ENCODE assay signal across 26 cellular contexts in the genomic region with DNA sequence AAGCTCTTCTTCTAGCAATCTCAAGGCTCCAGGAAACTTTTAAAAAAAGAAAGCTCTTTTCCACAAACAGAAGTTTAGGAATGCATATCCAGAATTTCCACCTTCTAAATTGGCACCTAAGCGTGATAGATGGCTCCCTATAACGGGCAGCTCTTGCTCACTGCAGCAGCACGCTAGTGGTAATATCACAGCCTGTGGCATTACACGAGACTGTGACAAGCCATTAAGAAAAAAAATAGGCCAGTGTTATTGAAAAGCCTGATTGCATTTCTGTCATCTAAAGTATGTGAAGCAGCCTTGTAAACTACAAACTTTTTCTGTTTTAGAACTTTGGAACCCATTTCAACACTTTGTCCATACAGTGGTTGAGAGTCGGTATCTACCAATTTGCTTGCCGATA.
"Had no signal": no experiment of that assay in that cellular context is flagged by ENCODE, and none has a peak within 500 bp of the region (broad histone marks: within the 10 kb centered on the region; RNA-seq: fewer than 3 reads in every experiment).

No MANE protein-coding gene starts in this region.

- H3K36me3 ChIP-seq: neutrophil, pancreas, prostate gland, right lobe of liver, sigmoid colon, stomach, thoracic aorta, tibial artery, upper lobe of left lung, vagina had no signal

- H3K27me3 ChIP-seq: pancreas, right lobe of liver, sigmoid colon, stomach, tibial artery, upper lobe of left lung, vagina had no signal

- H3K4me3 Mint-ChIP-seq: naive thymus-derived CD4-positive, alpha-beta T cell; natural killer cell; nephron; stimulated activated effector memory CD8-positive, alpha-beta T cell treated with anti-CD3 and anti-CD28 coated beads, Interleukin-12 subunit alpha, Interleukin-12 subunit beta, amount 100 ng/mL, for 72 hours; stimulated activated naive B cell treated with anti-CD40 and anti-IgM and Interleukin-4, amounts not matched to agents 10 μg/mL and 1 μg/mL and 100 μg/mL, for 72 hours; stimulated activated naive CD8-positive, alpha-beta T cell treated with anti-CD3 and anti-CD28 coated beads, Interleukin-15, Interleukin-2, amounts not matched to agents 100 ng/mL and 50 ng/mL, for 24 hours had no signal

- H3K27ac ChIP-seq: neutrophil, pancreas, prostate gland, right lobe of liver, sigmoid colon, stomach, thoracic aorta, tibial artery, upper lobe of left lung, vagina had no signal

- H3K36me3 Mint-ChIP-seq: natural killer cell had no signal

- H3K9me3 ChIP-seq: neutrophil, pancreas, prostate gland, right lobe of liver, sigmoid colon, stomach, thoracic aorta, tibial artery, upper lobe of left lung, vagina had no signal

- H3K27ac Mint-ChIP-seq: natural killer cell; nephron; stimulated activated effector memory CD8-positive, alpha-beta T cell treated with anti-CD3 and anti-CD28 coated beads, Interleukin-12 subunit alpha, Interleukin-12 subunit beta, amount 100 ng/mL, for 72 hours; stimulated activated naive CD8-positive, alpha-beta T cell treated with anti-CD3 and anti-CD28 coated beads, Interleukin-15, Interleukin-2, amounts not matched to agents 100 ng/mL and 50 ng/mL, for 24 hours had no signal

- H3K4me1 ChIP-seq: prostate gland, right lobe of liver, stomach, tibial artery, vagina had no signal

- H3K27me3 Mint-ChIP-seq: naive thymus-derived CD4-positive, alpha-beta T cell; stimulated activated naive B cell treated with anti-CD40 and anti-IgM and Interleukin-4, amounts not matched to agents 10 μg/mL and 1 μg/mL and 100 μg/mL, for 72 hours; stimulated activated naive CD8-positive, alpha-beta T cell treated with anti-CD3 and anti-CD28 coated beads, Interleukin-15, Interleukin-2, amounts not matched to agents 100 ng/mL and 50 ng/mL, for 24 hours had no signal

- H3K4me1 Mint-ChIP-seq: nephron had no signal

- ATAC-seq: naive thymus-derived CD4-positive, alpha-beta T cell; natural killer cell; pancreas; right cardiac atrium; stimulated activated effector memory CD8-positive, alpha-beta T cell treated with anti-CD3 and anti-CD28 coated beads, Interleukin-12 subunit alpha, Interleukin-12 subunit beta, amount 100 ng/mL, for 72 hours; stimulated activated naive B cell treated with anti-CD40 and anti-IgM and Interleukin-4, amounts not matched to agents 10 μg/mL and 1 μg/mL and 100 μg/mL, for 72 hours had no signal

- DNase-seq: naive thymus-derived CD4-positive, alpha-beta T cell; natural killer cell; nucleus accumbens; pancreas; right cardiac atrium; right lobe of liver; sigmoid colon; small intestine; stimulated activated CD4-positive, alpha-beta T cell treated with anti-CD3 and anti-CD28 coated beads, Interleukin-15, amount 100 ng/mL, for 24 hours; stimulated activated CD4-positive, alpha-beta T cell treated with anti-CD3 and anti-CD28 coated beads, Interleukin-2, amount 100 ng/mL, for 24 hours; stimulated activated CD4-positive, alpha-beta T cell treated with anti-CD3 and anti-CD28 coated beads, Interleukin-2, amount 100 ng/mL, for 48 hours; stimulated activated CD4-positive, alpha-beta T cell treated with anti-CD3 and anti-CD28 coated beads, Interleukin-4, amount 100 ng/mL, for 24 hours; stimulated activated naive B cell treated with anti-CD40 and anti-IgM and Interleukin-4, amounts not matched to agents 10 μg/mL and 1 μg/mL and 100 μg/mL, for 72 hours; stimulated activated naive CD4-positive, alpha-beta T cell treated with Interleukin-2 at 50 U/mL for 16 hours; stomach; tibial artery; trophoblast cell; upper lobe of left lung had no signal

- H3K4me3 ChIP-seq: pancreas, prostate gland, right lobe of liver, sigmoid colon, stomach, thoracic aorta, tibial artery, upper lobe of left lung, vagina had no signal

- H3K9me3 Mint-ChIP-seq: naive thymus-derived CD4-positive, alpha-beta T cell; natural killer cell; nephron; stimulated activated effector memory CD8-positive, alpha-beta T cell treated with anti-CD3 and anti-CD28 coated beads, Interleukin-12 subunit alpha, Interleukin-12 subunit beta, amount 100 ng/mL, for 72 hours; stimulated activated naive B cell treated with anti-CD40 and anti-IgM and Interleukin-4, amounts not matched to agents 10 μg/mL and 1 μg/mL and 100 μg/mL, for 72 hours; stimulated activated naive CD8-positive, alpha-beta T cell treated with anti-CD3 and anti-CD28 coated beads, Interleukin-15, Interleukin-2, amounts not matched to agents 100 ng/mL and 50 ng/mL, for 24 hours had no signal

- FAIRE-seq: pancreas, small intestine, urothelium cell line had no signal
